In genomic region chr6:34154668-34155447, GRCh38 we compare ENCODE assay signal across 8 cellular contexts. TPM values are rescaled to one million over a fixed set of nuclear protein-coding genes. Genes with fewer than 3 reads are reported as not detected.
DNase-seq lines count a peak whose midpoint lies in the region; ATAC-seq and TF ChIP-seq lines count a peak whose summit lies in the region.

No MANE protein-coding gene starts in this region.

- ATAC-seq in left colon (peak; percentile 85), HG02763 (IDR thresholded peaks at IDR 0.05; ENCODE audit: unreplicated experiment) (no peak), GM18873 (IDR thresholded peaks at IDR 0.05; ENCODE audit: low FRiP score, unreplicated experiment) (no peak)

- intact Hi-C loops in left colon (cut with DNase I, micrococcal nuclease): loop anchor here in 1 of 2 donors (10.0 kb wide), 2 partner anchors 100 to 380 kb away; no protein-coding TSS in a partner anchor

- TF ChIP-seq CTCF in GM10266 (IDR thresholded peaks at IDR 0.05; ENCODE audit: control insufficient read depth, insufficient read depth, low read depth, missing control alignments): peak; percentile 92

- DNase-seq in GM10266 (ENCODE audit: extremely low spot score) (peak; percentile 89), M059J (ENCODE audit: low read depth) (peak; percentile 46), caudate nucleus (lab: John Stamatoyannopoulos, UW) (peak in 34 of 61 donors; percentile 12 to 78 (median 43)), left colon (peak in 1 of 2 donors; percentile 55)
- DNase-seq in activated CD4-positive, CD25-positive, alpha-beta regulatory T cell treated with anti-CD3 and anti-CD28 coated beads, Interleukin-2, amount 50 U/mL, for 16 hours (ENCODE audit: low read depth, low spot score): peak; percentile 16
- DNase-seq in stimulated activated CD4-positive, alpha-beta T cell treated with anti-CD3 and anti-CD28 coated beads, Interleukin-4, amount 100 ng/mL, for 48 hours (ENCODE audit: low read depth in 2 of 2): peak; percentile 60 to 72

- H3K27ac ChIP-seq in caudate nucleus (ENCODE audit: low read depth, low read length): no peak overlapping the region

RNA-seq across cellular contexts. Expression of gene GRM4, which starts 9.0 kb away (rescaled TPM):
- not detected in 2 replicates for total RNA-seq in M059J (2014; rRNA removed; shearing (Covaris generic))
- not detected for total RNA-seq in left colon
